In the genomic region with DNA sequence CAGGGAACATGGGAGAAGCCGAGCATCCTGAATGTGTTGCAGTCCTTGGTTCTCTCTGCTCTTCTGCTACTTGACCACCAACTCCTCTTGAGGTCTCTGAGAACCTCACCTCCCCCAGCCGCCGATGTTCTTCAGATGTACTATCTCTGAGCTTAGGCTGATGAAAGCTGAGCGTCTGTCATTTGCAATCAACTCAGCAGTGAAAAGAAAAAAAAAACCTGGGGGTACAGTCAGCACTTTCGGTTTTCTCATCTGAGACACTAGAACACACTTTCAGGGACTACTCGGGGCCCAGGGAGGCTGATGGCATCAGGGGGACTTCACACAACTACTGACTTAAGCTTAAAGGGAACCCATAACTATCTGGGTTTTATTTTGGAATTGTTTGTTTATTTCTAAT, we compare ENCODE assay signal across 26 cellular contexts. TPM values are rescaled to one million over a fixed set of nuclear protein-coding genes. Genes with fewer than 3 reads are reported as not detected.
DNase-seq lines count a peak whose midpoint lies in the region; ATAC-seq, FAIRE-seq and TF ChIP-seq lines count a peak whose summit lies in the region.
"Had no signal": no experiment of that assay in that cellular context is flagged by ENCODE, and none has a peak within 500 bp of the region (broad histone marks: within the 10 kb centered on the region; RNA-seq: fewer than 3 reads in every experiment).

No MANE protein-coding gene starts in this region.

- FAIRE-seq in GM12878 (lab: Jason Lieb, UNC) = no peak
- FAIRE-seq: A549 had no signal

- H3K4me1 Mint-ChIP-seq in activated CD4-positive, alpha-beta T cell treated with anti-CD3 and anti-CD28 coated beads, Interleukin-2, amount 10 ng/mL, durations not matched to agents 24 days and 14 days = peaks cover 46% of the 10 kb centered on the region
- peaks cover 24 to 43% (median 29%) of the 10 kb centered on the region in 4 donors for H3K4me1 Mint-ChIP-seq in CD4-positive, alpha-beta memory T cell
- H3K4me1 Mint-ChIP-seq in T-helper 1 cell treated with Interleukin-12 subunit alpha and Interleukin-12 subunit beta and Interleukin-4 antibody, amounts not matched to agents 30 μg/mL and 1 μg/mL, for 36 hours (ENCODE audit: low read depth) = peaks cover 37% of the 10 kb centered on the region

- BruUV-seq in GM12878 (replicated peaks; lab: Mats Ljungman, UMichigan) = no TSS peak

- POLR2A ChIA-PET in CD4-positive, alpha-beta memory T cell (lab: Charles Lee; ENCODE audit: partially characterized antibody) = no interaction called here
- POLR2A ChIA-PET in GM12878 (lab: Charles Lee) = interaction anchor here (1.0 to 1.5 kb wide), 2 partner anchors 44 to 48 kb away, joined by 3 to 6 read pairs; no protein-coding TSS in a partner anchor

- TF ChIP-seq CTCF in GM12878 (IDR thresholded peaks at IDR 0.05 in 2 of 3, conservative IDR thresholded peaks at IDR 0.05 in 1 of 3; ENCODE audit: control insufficient read depth in 2 of 3, extremely low read depth in 1 of 3, insufficient read depth in 1 of 3, low read depth in 3 of 3, low read length in 3 of 3) = no peak

- CTCF ChIA-PET in CD4-positive, alpha-beta memory T cell (lab: Charles Lee; ENCODE audit: partially characterized antibody) = interaction anchor here (1.1 to 4.9 kb wide), 6 partner anchors 8 to 86 kb away, joined by 3 to 33 read pairs (median 5); a partner anchor contains a TSS
- CTCF ChIA-PET in GM12878 (lab: Yijun Ruan, JAX) = interaction anchor here (0.8 to 14.9 kb wide), 5 partner anchors 8 to 259 kb away, joined by 3 to 578 read pairs (median 27); a partner anchor contains a TSS

- SMC1A ChIA-PET in GM12878 (lab: Charles Lee; ENCODE audit: uncharacterized antibody, unreplicated experiment) = interaction anchor here (0.7 to 1.8 kb wide), 6 partner anchors 9 to 89 kb away, joined by 3 to 8 read pairs (median 4); a partner anchor contains a TSS

- no peak for DNase-seq in activated CD4-positive, alpha-beta T cell treated with anti-CD3 and anti-CD28 coated beads, Interleukin-2, amount 10 ng/mL, durations not matched to agents 24 days and 14 days
- no peak for DNase-seq in activated CD4-positive, alpha-beta T cell treated with anti-CD3 and anti-CD28 coated beads for 4 hours
- DNase-seq in CD4-positive, alpha-beta memory T cell = no peak
- DNase-seq in GM12878 (ENCODE audit: low read depth, low spot score) = no peak
- no peak for DNase-seq in EL
- DNase-seq in right cardiac atrium = no peak
- DNase-seq: activated gamma-delta T cell, aorta, BE2C, caudate nucleus, dermis blood vessel endothelial cell, DND-41, GOT3, NCI-H1105 treated with DMSO at 0.1 percent for 48 hours, NCI-H2081 treated with DMSO at 0.1 percent for 48 hours, NCI-H510A, psoas muscle, T-cell had no signal

- peak overlapping the region; percentile 21 for H3K27ac Mint-ChIP-seq in activated CD4-positive, alpha-beta T cell treated with anti-CD3 and anti-CD28 coated beads, Interleukin-2, amount 10 ng/mL, durations not matched to agents 24 days and 14 days
- peak overlapping the region in 4 of 7 donors; percentile 26 to 58 (median 49) for H3K27ac Mint-ChIP-seq in CD4-positive, alpha-beta memory T cell
- peak overlapping the region; percentile 9 for H3K27ac Mint-ChIP-seq in T-helper 1 cell treated with Interleukin-12 subunit alpha and Interleukin-12 subunit beta and Interleukin-4 antibody, amounts not matched to agents 30 μg/mL and 1 μg/mL, for 36 hours
- H3K27ac Mint-ChIP-seq: T-cell had no signal

- peak overlapping the region; percentile 59 for H2AFZ ChIP-seq in GM12878 (ENCODE audit: control insufficient read depth, low read depth, low read length)

- 0 out of 2 replicates have a peak, but pooled peaks have one; percentile 4 for TF ChIP-seq RAD21 in GM12878 (IDR thresholded peaks at IDR 0.05; ENCODE audit: insufficient read depth, low read depth, low read length)

- H3K36me3 ChIP-seq in CD4-positive, alpha-beta memory T cell (ENCODE audit: insufficient read depth, low read length) = no peaks in the 10 kb centered on the region
- H3K36me3 ChIP-seq in GM12878 (ENCODE audit: control insufficient read depth in 2 of 2, insufficient read depth in 2 of 2, low read length in 1 of 2) = no peaks in the 10 kb centered on the region
- H3K36me3 ChIP-seq: BE2C, neutrophil had no signal

- in situ Hi-C loops in GM12878 (cut with MboI) = no loop called here

- H3K9me3 ChIP-seq in CD4-positive, alpha-beta memory T cell (ENCODE audit: control insufficient read depth in 1 of 2, low read length in 2 of 2) = no peaks in the 10 kb centered on the region
- H3K9me3 ChIP-seq in GM12878 (replicated peaks; ENCODE audit: control insufficient read depth, insufficient read depth, low read length) = no peaks in the 10 kb centered on the region
- no peaks in the 10 kb centered on the region for H3K9me3 ChIP-seq in right cardiac atrium (ENCODE audit: control insufficient read depth, low read length)
- H3K9me3 ChIP-seq: A549, BE2C, neutrophil, psoas muscle had no signal

- H3K9ac ChIP-seq in GM12878 (ENCODE audit: control insufficient read depth, insufficient read depth, low read length) = no peak overlapping the region

- no peak for TF ChIP-seq EP300 in GM12878 (IDR thresholded peaks at IDR 0.05; ENCODE audit: borderline replicate concordance in 1 of 2, control insufficient read depth in 1 of 2, low read depth in 2 of 2, low read length in 2 of 2)

- H3K4me3 Mint-ChIP-seq in activated CD4-positive, alpha-beta T cell treated with anti-CD3 and anti-CD28 coated beads, Interleukin-2, amount 10 ng/mL, durations not matched to agents 24 days and 14 days = no peak overlapping the region
- peak overlapping the region in 3 of 8 donors; percentile 15 to 54 (median 27) for H3K4me3 Mint-ChIP-seq in CD4-positive, alpha-beta memory T cell
- H3K4me3 Mint-ChIP-seq in T-helper 1 cell treated with Interleukin-12 subunit alpha and Interleukin-12 subunit beta and Interleukin-4 antibody, amounts not matched to agents 30 μg/mL and 1 μg/mL, for 36 hours = no peak overlapping the region
- H3K4me3 Mint-ChIP-seq: T-cell had no signal

- no peaks in the 10 kb centered on the region for H3K27me3 Mint-ChIP-seq in activated CD4-positive, alpha-beta T cell treated with anti-CD3 and anti-CD28 coated beads, Interleukin-2, amount 10 ng/mL, durations not matched to agents 24 days and 14 days
- peaks cover 0 to 6% of the 10 kb centered on the region in 2 donors for H3K27me3 Mint-ChIP-seq in CD4-positive, alpha-beta memory T cell
- no peaks in the 10 kb centered on the region for H3K27me3 Mint-ChIP-seq in T-helper 1 cell treated with Interleukin-12 subunit alpha and Interleukin-12 subunit beta and Interleukin-4 antibody, amounts not matched to agents 30 μg/mL and 1 μg/mL, for 36 hours (ENCODE audit: low read depth)

- H3K4me1 ChIP-seq in CD4-positive, alpha-beta memory T cell (ENCODE audit: insufficient read depth, low read length) = peaks cover 33% of the 10 kb centered on the region
- peaks cover 21% of the 10 kb centered on the region for H3K4me1 ChIP-seq in GM12878 (ENCODE audit: control insufficient read depth, insufficient read depth, low read length)
- H3K4me1 ChIP-seq in right cardiac atrium (ENCODE audit: control insufficient read depth, insufficient read depth, low read length) = no peaks in the 10 kb centered on the region
- H3K4me1 ChIP-seq: A549, BE2C had no signal

- H4K20me1 ChIP-seq in GM12878 (ENCODE audit: control insufficient read depth, insufficient read depth) = no peaks in the 10 kb centered on the region

- no peaks in the 10 kb centered on the region for H3K36me3 Mint-ChIP-seq in activated CD4-positive, alpha-beta T cell treated with anti-CD3 and anti-CD28 coated beads, Interleukin-2, amount 10 ng/mL, durations not matched to agents 24 days and 14 days (ENCODE audit: low read depth)
- peaks cover 3 to 6% of the 10 kb centered on the region in 2 donors for H3K36me3 Mint-ChIP-seq in CD4-positive, alpha-beta memory T cell
- peaks cover 4% of the 10 kb centered on the region for H3K36me3 Mint-ChIP-seq in T-helper 1 cell treated with Interleukin-12 subunit alpha and Interleukin-12 subunit beta and Interleukin-4 antibody, amounts not matched to agents 30 μg/mL and 1 μg/mL, for 36 hours (ENCODE audit: low read depth)
- H3K36me3 Mint-ChIP-seq: T-cell had no signal

- intact Hi-C loops in activated CD4-positive, alpha-beta T cell treated with anti-CD3 and anti-CD28 coated beads, Interleukin-2, amount 10 ng/mL, durations not matched to agents 24 days and 14 days (cut with micrococcal nuclease) = loop anchor here (5.0 kb wide), 1 partner anchor 151 kb away; no protein-coding TSS in a partner anchor
- intact Hi-C loops in CD4-positive, alpha-beta memory T cell (cut with micrococcal nuclease) = loop anchor here (5.0 to 10.0 kb wide), 2 partner anchors 324 to 441 kb away; a partner anchor contains a TSS
- intact Hi-C loops in GM12878 (cut with micrococcal nuclease; ENCODE audit: unreplicated experiment) (loop anchor here (10.0 kb wide), 1 partner anchor 434 kb away; no protein-coding TSS in a partner anchor), right cardiac atrium (cut with DNase I) (loop anchor here in 2 of 4 donors (10.0 kb wide), 2 partner anchors 234 to 264 kb away; no protein-coding TSS in a partner anchor)

- no peak for TF ChIP-seq POLR2A in GM12878 (IDR thresholded peaks at IDR 0.05; ENCODE audit: low read depth, low read length)

- 55% methylated on average over 6 of the region's 6 CpGs for WGBS in GM12878 (ENCODE audit: insufficient coverage, insufficient replicate concordance, low lambda C conversion rate, missing lambda C conversion rate)
- 73% methylated on average over 6 of the region's 6 CpGs for WGBS in right cardiac atrium

- ATAC-seq in GM12878 = peak; percentile 44
- no peak for ATAC-seq in GM19023 (IDR thresholded peaks at IDR 0.05; ENCODE audit: unreplicated experiment)
- no peak for ATAC-seq in right cardiac atrium
- ATAC-seq: A549, Panc1, psoas muscle, T-cell had no signal

- no peaks in the 10 kb centered on the region for H3K27me3 ChIP-seq in CD4-positive, alpha-beta memory T cell (ENCODE audit: insufficient read depth, low read length)
- H3K27me3 ChIP-seq in GM12878 (replicated peaks in 1 of 2; ENCODE audit: control insufficient read depth in 2 of 2, insufficient read depth in 2 of 2, low read length in 1 of 2) (no peaks in the 10 kb centered on the region), right cardiac atrium (ENCODE audit: control insufficient read depth, insufficient read depth) (no peaks in the 10 kb centered on the region)
- H3K27me3 ChIP-seq: neutrophil had no signal

- no peak overlapping the region for H3K4me3 ChIP-seq in CD4-positive, alpha-beta memory T cell (ENCODE audit: low read length in 2 of 2)
- H3K4me3 ChIP-seq in GM12878 = no peak overlapping the region
- H3K4me3 ChIP-seq in right cardiac atrium (ENCODE audit: low read length) = no peak overlapping the region
- H3K4me3 ChIP-seq: A549, psoas muscle, skin epidermis had no signal

- RAD21 ChIA-PET in GM12878 (lab: Charles Lee; ENCODE audit: unreplicated experiment) = interaction anchor here (0.8 to 1.4 kb wide), 5 partner anchors 8 to 81 kb away, joined by 3 to 5 read pairs (median 4); no protein-coding TSS in a partner anchor

- H3K79me2 ChIP-seq in GM12878 (ENCODE audit: control insufficient read depth, insufficient read depth, low read length) = no peaks in the 10 kb centered on the region

- no peak overlapping the region for H3K27ac ChIP-seq in CD4-positive, alpha-beta memory T cell (ENCODE audit: low read depth, low read length)
- H3K27ac ChIP-seq in GM12878 (ENCODE audit: control insufficient read depth, insufficient read depth) (no peak overlapping the region), right cardiac atrium (ENCODE audit: low read length) (no peak overlapping the region)
- H3K27ac ChIP-seq: A549, neutrophil, psoas muscle had no signal

- H3K9me3 Mint-ChIP-seq in activated CD4-positive, alpha-beta T cell treated with anti-CD3 and anti-CD28 coated beads, Interleukin-2, amount 10 ng/mL, durations not matched to agents 24 days and 14 days = no peaks in the 10 kb centered on the region
- no peaks in the 10 kb centered on the region for H3K9me3 Mint-ChIP-seq in CD4-positive, alpha-beta memory T cell
- no peaks in the 10 kb centered on the region for H3K9me3 Mint-ChIP-seq in T-helper 1 cell treated with Interleukin-12 subunit alpha and Interleukin-12 subunit beta and Interleukin-4 antibody, amounts not matched to agents 30 μg/mL and 1 μg/mL, for 36 hours
- H3K9me3 Mint-ChIP-seq: T-cell had no signal

- H3K4me2 ChIP-seq in GM12878 (ENCODE audit: control insufficient read depth, insufficient read depth) = peak overlapping the region; percentile 63
- H3K4me2 ChIP-seq: A549 had no signal

RNA-seq across cellular contexts. Expression of a gene that starts 9.6 kb away (rescaled TPM):
- total RNA-seq in activated CD4-positive, alpha-beta T cell treated with anti-CD3 and anti-CD28 coated beads, Interleukin-2, amount 10 ng/mL, durations not matched to agents 24 days and 14 days = 3.6 and 5.4 TPM in 2 replicates
- total RNA-seq in CD4-positive, alpha-beta memory T cell = 1 to 10 TPM; 3.0 to 4.1 TPM
- 1 to 10 TPM; 1.9 to 3.3 TPM for polyA plus RNA-seq in CD4-positive, alpha-beta memory T cell
- 10.7 and 13.0 TPM in 2 replicates for total RNA-seq in GM12878 (2013; cell fraction: nucleolus; rRNA removed)
- total RNA-seq in GM12878 (2014; rRNA removed) (0.98 and 1.8 TPM in 2 replicates), GM12878 (2014; rRNA removed; fragmentation: Illumina TruSeq; extraction: Trizol) (1.2 and 1.8 TPM in 2 replicates), GM12878 (2021) (1.7 and 3.7 TPM in 2 replicates), right cardiac atrium (1 to 10 TPM; 4.1 to 8.1 (median 6.3) TPM)
- polyA plus RNA-seq in GM12878 (2011; ENCODE audit: low read depth) = 0.88 TPM
- polyA plus RNA-seq in GM12878 (2011; rRNA removed) (2.9 and 3.1 TPM in 2 replicates), GM12878 (2014; fragmentation: Illumina TruSeq; extraction: Trizol) (1.8 and 2.2 TPM in 2 replicates), GM12878 (2014; fragmentation: Nextera tagmentation; extraction: Ambion mirVana) (under 1 TPM; 0.24 to 0.47 TPM), GM12878 (2014; rRNA removed) (1.0 and 1.4 TPM in 2 replicates), GM12878 (2016; fragmentation: Nextera tagmentation; extraction: Ambion mirVana) (1 to 10 TPM; 1.0 to 1.8 TPM), right cardiac atrium (1.3 TPM)
- polyA plus RNA-seq in GM12878 (2011; cell fraction: cytosol; rRNA removed) = 1.5 and 1.8 TPM in 2 replicates
- 2.6 and 2.8 TPM in 2 replicates for polyA plus RNA-seq in GM12878 (2011; cell fraction: nucleus; rRNA removed)
- 1.1 and 1.8 TPM in 2 replicates for polyA plus RNA-seq in GM12878 (2012)
- polyA minus RNA-seq in GM12878 (2011; rRNA and poly(A)+ RNA removed) = 2.6 and 4.5 TPM in 2 replicates
- 0.62 and 1.7 TPM in 2 replicates for polyA minus RNA-seq in GM12878 (2011; cell fraction: cytosol; rRNA and poly(A)+ RNA removed)
- 2.3 and 3.1 TPM in 2 replicates for polyA minus RNA-seq in GM12878 (2011; cell fraction: nucleus; rRNA and poly(A)+ RNA removed)

RNA-seq across cellular contexts. Expression of a gene that starts 46.5 kb away (rescaled TPM):
- 175 and 178 TPM in 2 replicates for total RNA-seq in activated CD4-positive, alpha-beta T cell treated with anti-CD3 and anti-CD28 coated beads, Interleukin-2, amount 10 ng/mL, durations not matched to agents 24 days and 14 days
- total RNA-seq in CD4-positive, alpha-beta memory T cell = 10 to 100 TPM; 17.1 to 20.6 TPM
- polyA plus RNA-seq in CD4-positive, alpha-beta memory T cell = 10 to 100 TPM; 46.6 to 53.8 TPM
- total RNA-seq in GM12878 (2013; cell fraction: nucleolus; rRNA removed) = 55.3 and 58.4 TPM in 2 replicates
- 153 and 158 TPM in 2 replicates for total RNA-seq in GM12878 (2014; rRNA removed)
- total RNA-seq in GM12878 (2014; rRNA removed; fragmentation: Illumina TruSeq; extraction: Trizol) = 94.0 and 99.6 TPM in 2 replicates
- 99.8 and 107 TPM in 2 replicates for total RNA-seq in GM12878 (2021)
- polyA plus RNA-seq in GM12878 (2011; ENCODE audit: low read depth) = 105 TPM
- 53.9 and 98.3 TPM in 2 replicates for polyA plus RNA-seq in GM12878 (2011; rRNA removed)
- polyA plus RNA-seq in GM12878 (2011; cell fraction: cytosol; rRNA removed) = 136 and 190 TPM in 2 replicates
- 87.8 and 92.3 TPM in 2 replicates for polyA plus RNA-seq in GM12878 (2011; cell fraction: nucleus; rRNA removed)
- polyA plus RNA-seq in GM12878 (2012) = 86.3 and 91.1 TPM in 2 replicates
- 30.7 and 93.4 TPM in 2 replicates for polyA plus RNA-seq in GM12878 (2014; fragmentation: Illumina TruSeq; extraction: Trizol)
- polyA plus RNA-seq in GM12878 (2014; fragmentation: Nextera tagmentation; extraction: Ambion mirVana) = 10 to 100 TPM in 1 of 2 experiments, 1 to 10 TPM in 1; 10.0 to 30.9 TPM
- polyA plus RNA-seq in GM12878 (2014; rRNA removed) = 147 and 176 TPM in 2 replicates
- polyA plus RNA-seq in GM12878 (2016; fragmentation: Nextera tagmentation; extraction: Ambion mirVana) = 100 to 1,000 TPM; 133 to 154 TPM
- polyA minus RNA-seq in GM12878 (2011; rRNA and poly(A)+ RNA removed) = 18.5 and 50.6 TPM in 2 replicates
- 21.5 and 22.8 TPM in 2 replicates for polyA minus RNA-seq in GM12878 (2011; cell fraction: cytosol; rRNA and poly(A)+ RNA removed)
- 22.0 and 37.2 TPM in 2 replicates for polyA minus RNA-seq in GM12878 (2011; cell fraction: nucleus; rRNA and poly(A)+ RNA removed)
- 1 to 10 TPM in 1 of 4 donors, under 1 TPM in 2, not detected in 1; 0.53 to 3.0 (median 0.54) TPM for total RNA-seq in right cardiac atrium
- 0.91 TPM for polyA plus RNA-seq in right cardiac atrium
- total RNA-seq: kidney epithelial cell had no signal
- polyA plus RNA-seq: A549, fibroblast of lung had no signal

Comparison
In these comparisons a context has a peak if more than half of its experiments do, and no peak if none do; other contexts are left out.
1. RNA of a gene that starts 46.5 kb away (total RNA-seq): 175 to 178 TPM in activated CD4-positive, alpha-beta T cell treated with anti-CD3 and anti-CD28 coated beads, Interleukin-2, amount 10 ng/mL, durations not matched to agents 24 days and 14 days, 55.3 to 158 TPM in GM12878 and 17.1 to 20.6 TPM in CD4-positive, alpha-beta memory T cell; 0.53 to 3.0 TPM in right cardiac atrium; every median in the first group is over 4 times any median in the second.
2. Peak in every context shown above with its lines, with median percentiles within 50 percentile points of each other: H3K27ac Mint-ChIP-seq.